ENCODE assay signal across 1 cellular context in the genomic region with DNA sequence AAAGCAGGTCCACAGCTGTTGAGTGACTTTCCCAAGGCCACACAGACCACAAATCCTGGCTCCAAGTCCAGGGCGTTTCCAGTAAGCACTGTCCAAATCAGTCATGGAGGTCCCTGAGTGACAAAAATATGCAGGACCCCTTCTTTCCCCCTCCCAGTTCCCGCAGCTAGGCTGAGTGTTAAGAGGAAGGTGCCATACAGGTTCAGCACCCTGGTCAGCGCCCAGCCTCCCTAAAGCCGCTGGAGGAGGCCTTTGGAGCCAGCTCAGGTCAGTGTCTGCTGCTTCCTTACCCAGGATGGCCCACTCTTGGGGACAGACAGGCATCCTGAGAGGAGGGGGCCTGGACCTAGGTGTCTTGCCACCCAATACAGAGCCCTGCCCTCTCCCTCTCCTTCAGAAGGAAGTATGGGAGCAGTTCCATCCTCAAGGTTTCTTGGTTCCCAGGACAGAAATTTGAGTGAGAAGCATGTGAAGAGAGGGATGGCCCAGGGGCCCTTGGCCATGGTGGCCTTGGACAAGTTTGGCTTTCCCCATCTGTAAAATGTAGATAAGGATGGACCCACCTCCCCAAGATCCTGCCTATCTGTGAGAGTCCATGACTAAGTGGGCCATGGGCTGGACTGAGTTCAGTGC.
TF ChIP-seq lines count a peak whose summit lies in the region.

No MANE protein-coding gene starts in this region.

TF ChIP-seq in A549, 52 proteins besides CTCF, POLR2A, EP300 and RAD21:
- TF ChIP-seq, protein P1, sequence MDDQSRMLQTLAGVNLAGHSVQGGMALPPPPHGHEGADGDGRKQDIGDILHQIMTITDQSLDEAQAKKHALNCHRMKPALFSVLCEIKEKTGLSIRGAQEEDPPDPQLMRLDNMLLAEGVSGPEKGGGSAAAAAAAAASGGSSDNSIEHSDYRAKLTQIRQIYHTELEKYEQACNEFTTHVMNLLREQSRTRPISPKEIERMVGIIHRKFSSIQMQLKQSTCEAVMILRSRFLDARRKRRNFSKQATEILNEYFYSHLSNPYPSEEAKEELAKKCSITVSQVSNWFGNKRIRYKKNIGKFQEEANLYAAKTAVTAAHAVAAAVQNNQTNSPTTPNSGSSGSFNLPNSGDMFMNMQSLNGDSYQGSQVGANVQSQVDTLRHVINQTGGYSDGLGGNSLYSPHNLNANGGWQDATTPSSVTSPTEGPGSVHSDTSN (IDR thresholded peaks at IDR 0.05), result no peak
- TF ChIP-seq HOXB5 (CRISPR knock-in tag; IDR thresholded peaks at IDR 0.05), result no peak
- no peak for TF ChIP-seq ZC3H11A (IDR thresholded peaks at IDR 0.05)
- no peak for TF ChIP-seq ZSCAN20 (CRISPR knock-in tag; IDR thresholded peaks at IDR 0.05)
- no peak for TF ChIP-seq NR3C1 (IDR thresholded peaks at IDR 0.05)
- TF ChIP-seq NPAS2 (CRISPR knock-in tag; IDR thresholded peaks at IDR 0.05; ENCODE audit: borderline replicate concordance), result no peak
- TF ChIP-seq POLR2AphosphoS2 (conservative IDR thresholded peaks at IDR 0.05; ENCODE audit: low read length), result no peak
- TF ChIP-seq JUNB (IDR thresholded peaks at IDR 0.05), result no peak
- no peak for TF ChIP-seq CHD4 (IDR thresholded peaks at IDR 0.05; ENCODE audit: borderline replicate concordance)
- TF ChIP-seq, protein P2, sequence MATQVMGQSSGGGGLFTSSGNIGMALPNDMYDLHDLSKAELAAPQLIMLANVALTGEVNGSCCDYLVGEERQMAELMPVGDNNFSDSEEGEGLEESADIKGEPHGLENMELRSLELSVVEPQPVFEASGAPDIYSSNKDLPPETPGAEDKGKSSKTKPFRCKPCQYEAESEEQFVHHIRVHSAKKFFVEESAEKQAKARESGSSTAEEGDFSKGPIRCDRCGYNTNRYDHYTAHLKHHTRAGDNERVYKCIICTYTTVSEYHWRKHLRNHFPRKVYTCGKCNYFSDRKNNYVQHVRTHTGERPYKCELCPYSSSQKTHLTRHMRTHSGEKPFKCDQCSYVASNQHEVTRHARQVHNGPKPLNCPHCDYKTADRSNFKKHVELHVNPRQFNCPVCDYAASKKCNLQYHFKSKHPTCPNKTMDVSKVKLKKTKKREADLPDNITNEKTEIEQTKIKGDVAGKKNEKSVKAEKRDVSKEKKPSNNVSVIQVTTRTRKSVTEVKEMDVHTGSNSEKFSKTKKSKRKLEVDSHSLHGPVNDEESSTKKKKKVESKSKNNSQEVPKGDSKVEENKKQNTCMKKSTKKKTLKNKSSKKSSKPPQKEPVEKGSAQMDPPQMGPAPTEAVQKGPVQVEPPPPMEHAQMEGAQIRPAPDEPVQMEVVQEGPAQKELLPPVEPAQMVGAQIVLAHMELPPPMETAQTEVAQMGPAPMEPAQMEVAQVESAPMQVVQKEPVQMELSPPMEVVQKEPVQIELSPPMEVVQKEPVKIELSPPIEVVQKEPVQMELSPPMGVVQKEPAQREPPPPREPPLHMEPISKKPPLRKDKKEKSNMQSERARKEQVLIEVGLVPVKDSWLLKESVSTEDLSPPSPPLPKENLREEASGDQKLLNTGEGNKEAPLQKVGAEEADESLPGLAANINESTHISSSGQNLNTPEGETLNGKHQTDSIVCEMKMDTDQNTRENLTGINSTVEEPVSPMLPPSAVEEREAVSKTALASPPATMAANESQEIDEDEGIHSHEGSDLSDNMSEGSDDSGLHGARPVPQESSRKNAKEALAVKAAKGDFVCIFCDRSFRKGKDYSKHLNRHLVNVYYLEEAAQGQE (IDR thresholded peaks at IDR 0.05), result peak; percentile 95
- no peak for TF ChIP-seq RFX5 (IDR thresholded peaks at IDR 0.05)
- TF ChIP-seq EHMT2 (IDR thresholded peaks at IDR 0.05; ENCODE audit: low read depth), result peak; percentile 79
